8 cellular contexts compared by ENCODE assay signal in the genomic region with DNA sequence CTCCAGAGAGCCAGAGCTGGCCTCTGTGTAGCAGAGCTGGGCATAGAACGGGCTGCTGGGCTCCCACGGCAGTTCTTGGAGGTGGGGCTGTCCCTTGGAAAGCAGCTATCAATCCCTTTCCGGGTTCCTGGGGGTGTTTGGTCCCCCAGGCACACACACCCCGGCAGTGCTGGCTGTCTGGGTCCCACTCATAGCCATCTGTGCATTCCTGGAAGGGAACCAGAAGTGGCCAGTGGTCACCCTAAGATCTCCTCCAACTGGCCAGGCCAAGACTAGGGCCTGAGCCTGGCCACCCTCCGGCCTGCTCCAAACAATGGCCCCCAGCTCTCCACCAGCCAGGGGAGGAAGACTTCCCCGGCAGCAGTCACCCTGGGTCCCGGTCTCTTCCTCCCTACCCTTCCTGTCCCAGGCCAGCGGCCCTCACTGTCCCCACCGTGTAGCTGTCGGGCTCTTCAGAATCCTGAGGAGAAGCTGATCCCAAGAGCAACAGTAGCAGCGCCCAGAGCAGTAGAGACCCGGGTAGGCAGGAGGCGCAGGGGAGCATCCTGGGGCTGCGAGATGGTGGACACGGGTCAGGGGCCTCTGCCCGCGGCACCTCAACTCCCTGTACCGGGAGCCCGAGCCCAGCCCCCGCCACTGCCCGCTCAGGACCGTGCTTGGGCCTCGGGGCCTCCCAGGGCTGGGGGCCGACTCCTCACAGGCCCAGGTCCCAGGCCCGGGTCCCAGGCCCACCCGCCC. TPM values are rescaled to one million over a fixed set of nuclear protein-coding genes. Genes with fewer than 3 reads are reported as not detected.
DNase-seq lines count a peak whose midpoint lies in the region; ATAC-seq and TF ChIP-seq lines count a peak whose summit lies in the region.

No MANE protein-coding gene starts in this region.

- H3K9ac ChIP-seq in iPS-20b (ENCODE audit: low read depth, low read length) (no peak overlapping the region), skeletal muscle tissue (ENCODE audit: low read depth in 1 of 3, low read length in 3 of 3) (peak overlapping the region; percentile 65 to 79 (median 77))

- no peak for TF ChIP-seq CTCF in adrenal gland (IDR thresholded peaks at IDR 0.05)

- ATAC-seq in HG02970 (IDR thresholded peaks at IDR 0.05; ENCODE audit: low FRiP score, unreplicated experiment) (no peak), HG03442 (IDR thresholded peaks at IDR 0.05; ENCODE audit: unreplicated experiment) (no peak)

- DNase-seq in H7 (peak; percentile 89), adrenal gland (no peak), NOMO-1 treated with dmso at 0.1 percent for 144 hours (lab: John Stamatoyannopoulos, UW; ENCODE audit: unreplicated experiment) (no peak), 8988T (no peak)

- H3K27ac ChIP-seq in adrenal gland (peak overlapping the region in 4 of 5 donors; percentile 44 to 93 (median 82)), iPS-20b (ENCODE audit: low read length) (no peak overlapping the region), skeletal muscle tissue (ENCODE audit: low read depth, low read length) (peak overlapping the region; percentile 74)

- 26 to 54% (median 44%) methylated on average over 3 to 26 of the region's 26 CpGs for WGBS in adrenal gland, 4 donors

- intact Hi-C loops in adrenal gland (cut with DNase I): no loop called here

- TF ChIP-seq POLR2A in adrenal gland (IDR thresholded peaks at IDR 0.05): no peak

- H3K9me3 ChIP-seq in adrenal gland (replicated peaks in 1 of 3) (no peaks in the 10 kb centered on the region), iPS-20b (ENCODE audit: insufficient read depth, low read depth, low read length) (no peaks in the 10 kb centered on the region), skeletal muscle tissue (ENCODE audit: control insufficient read depth in 3 of 3, low read length in 3 of 3) (no peaks in the 10 kb centered on the region)

- peaks cover 2 to 17% of the 10 kb centered on the region in 2 donors for H3K4me1 ChIP-seq in adrenal gland (replicated peaks in 1 of 2)
- H3K4me1 ChIP-seq in iPS-20b (ENCODE audit: insufficient read depth, low read length): no peaks in the 10 kb centered on the region
- H3K4me1 ChIP-seq in skeletal muscle tissue (ENCODE audit: control insufficient read depth in 3 of 3, insufficient read depth in 3 of 3, low read length in 3 of 3): peaks cover 24 to 32% (median 27%) of the 10 kb centered on the region in 3 donors

- peaks cover 10% of the 10 kb centered on the region; the same call in 1 of the 2 replicates for H3K27me3 ChIP-seq in H7 (ENCODE audit: control insufficient read depth, insufficient read depth, low read length)
- H3K27me3 ChIP-seq in adrenal gland: no peaks in the 10 kb centered on the region
- H3K27me3 ChIP-seq in iPS-20b (ENCODE audit: insufficient read depth, low read length): peaks cover 28% of the 10 kb centered on the region
- H3K27me3 ChIP-seq in skeletal muscle tissue (ENCODE audit: control insufficient read depth in 3 of 3, insufficient read depth in 3 of 3, low read length in 3 of 3): peaks cover 0 to 7% (median 0%) of the 10 kb centered on the region in 3 donors

- peak overlapping the region; percentile 58 for H3K4me3 ChIP-seq in H7 (ENCODE audit: insufficient read depth, low read depth, low read length)
- peak overlapping the region in 2 of 4 donors; percentile 30 to 61 for H3K4me3 ChIP-seq in adrenal gland
- peak overlapping the region; percentile 44; the same call in 1 of the 2 replicates for H3K4me3 ChIP-seq in iPS-20b (ENCODE audit: low read length)
- peak overlapping the region; percentile 56 to 67 (median 62) for H3K4me3 ChIP-seq in skeletal muscle tissue (ENCODE audit: low read length in 3 of 3)

- no peaks in the 10 kb centered on the region for H3K36me3 ChIP-seq in H7 (replicated peaks; ENCODE audit: control insufficient read depth, insufficient read depth, low read length)
- H3K36me3 ChIP-seq in adrenal gland (replicated peaks in 1 of 2): peaks cover 0 to 20% of the 10 kb centered on the region in 2 donors
- no peaks in the 10 kb centered on the region for H3K36me3 ChIP-seq in iPS-20b (ENCODE audit: insufficient read depth, low read depth, low read length)
- peaks cover 4 to 13% (median 13%) of the 10 kb centered on the region in 3 donors for H3K36me3 ChIP-seq in skeletal muscle tissue (ENCODE audit: control insufficient read depth in 3 of 3, insufficient read depth in 3 of 3, low read length in 3 of 3)

RNA-seq across cellular contexts. Expression of a gene that starts 0.6 kb away (rescaled TPM):
- 8.5 and 13.2 TPM in 2 replicates for total RNA-seq in H7 (2014; rRNA removed; shearing (Covaris generic))
- total RNA-seq in adrenal gland (100 to 1,000 TPM in 2 of 8 donors, 10 to 100 TPM in 6; 34.4 to 111 (median 63.6) TPM), skeletal muscle tissue (35.0 TPM)
- 100 to 1,000 TPM in 1 of 3 donors, 10 to 100 TPM in 2; 20.3 to 156 (median 92.9) TPM for polyA plus RNA-seq in adrenal gland

RNA-seq across cellular contexts. Expression of a gene that starts 7.7 kb away (rescaled TPM):
- not detected in 2 replicates for total RNA-seq in H7 (2014; rRNA removed; shearing (Covaris generic))
- total RNA-seq in adrenal gland (1 to 10 TPM in 3 of 8 donors, under 1 TPM in 3, not detected in 2; 0.28 to 3.4 (median 0.94) TPM), skeletal muscle tissue (1.0 TPM)
- polyA plus RNA-seq in adrenal gland: 1 to 10 TPM in 2 of 3 donors, under 1 TPM in 1; 0.88 to 4.8 (median 2.9) TPM

RNA-seq across cellular contexts. Expression of a gene that starts 11.7 kb away (rescaled TPM):
- total RNA-seq in H7 (2014; rRNA removed; shearing (Covaris generic)): 38.0 and 49.7 TPM in 2 replicates
- 10 to 100 TPM; 17.5 to 53.7 (median 41.1) TPM for total RNA-seq in adrenal gland
- 100 to 1,000 TPM in 2 of 3 donors, 10 to 100 TPM in 1; 16.1 to 147 (median 103) TPM for polyA plus RNA-seq in adrenal gland
- total RNA-seq in skeletal muscle tissue: 34.4 TPM

RNA-seq across cellular contexts. Expression of a gene that starts 14.0 kb away (rescaled TPM):
- 916 and 1,083 TPM in 2 replicates for total RNA-seq in H7 (2014; rRNA removed; shearing (Covaris generic))
- total RNA-seq in adrenal gland: 100 to 1,000 TPM; 354 to 765 (median 614) TPM
- 100 to 1,000 TPM; 217 to 752 (median 376) TPM for polyA plus RNA-seq in adrenal gland
- total RNA-seq in skeletal muscle tissue: 275 TPM

RNA-seq across cellular contexts. Expression of a gene that starts 16.3 kb away (rescaled TPM):
- 113 and 139 TPM in 2 replicates for total RNA-seq in H7 (2014; rRNA removed; shearing (Covaris generic))
- total RNA-seq in adrenal gland (100 to 1,000 TPM in 2 of 8 donors, 10 to 100 TPM in 6; 57.9 to 183 (median 72.5) TPM), skeletal muscle tissue (110 TPM)
- 10 to 100 TPM; 71.3 to 87.4 (median 72.5) TPM for polyA plus RNA-seq in adrenal gland
